Comparison of ENCODE assay signal across 7 cellular contexts in the genomic region with DNA sequence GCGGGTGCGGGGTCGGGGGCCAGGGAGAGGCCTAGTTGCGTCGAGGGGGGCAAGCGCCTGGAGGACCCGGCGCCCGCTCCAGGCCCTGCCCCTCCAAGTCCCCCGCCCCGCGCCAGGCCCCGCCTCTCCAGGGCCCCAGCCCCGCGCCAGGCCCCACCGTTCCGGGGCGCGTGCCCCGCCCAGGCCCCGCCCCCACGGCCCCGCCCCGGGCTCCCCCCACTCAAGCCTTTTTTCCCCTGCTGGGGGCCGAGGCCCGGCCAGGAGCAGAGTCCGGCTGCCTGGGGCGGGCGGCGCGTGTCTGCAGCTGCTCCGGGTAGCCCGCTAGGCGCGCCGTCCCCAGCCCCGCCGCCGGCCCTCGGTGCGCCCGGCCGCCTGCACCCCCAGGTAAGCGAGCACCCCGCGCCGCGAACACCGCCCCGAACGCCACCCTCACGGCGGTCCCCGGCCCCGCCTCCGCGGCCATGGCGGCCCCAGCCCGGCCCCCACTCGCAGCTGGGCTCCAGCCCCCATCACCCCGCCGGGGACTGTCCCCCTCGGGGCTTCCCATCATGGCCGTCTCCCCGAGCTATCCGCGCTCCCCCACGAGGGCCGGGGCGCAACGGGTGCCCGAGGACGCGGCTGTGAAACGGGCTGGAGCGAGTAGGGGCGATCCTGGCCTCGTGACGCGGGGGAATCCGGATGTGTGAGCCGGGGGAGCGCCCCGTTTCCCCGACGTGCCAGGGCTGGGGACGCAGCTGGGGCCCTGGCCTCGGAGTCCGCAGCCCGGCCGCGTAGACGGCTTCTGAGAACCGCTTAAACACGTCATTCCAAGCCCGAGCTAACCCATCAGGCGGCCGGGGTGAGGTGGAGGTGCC. TPM values are rescaled to one million over a fixed set of nuclear protein-coding genes. Genes with fewer than 3 reads are reported as not detected.
A peak's percentile ranks its signal among the peaks of the same experiment; 100 is the strongest.
DNase-seq lines count a peak whose midpoint lies in the region; ATAC-seq and TF ChIP-seq lines count a peak whose summit lies in the region.

A gene with protein sequence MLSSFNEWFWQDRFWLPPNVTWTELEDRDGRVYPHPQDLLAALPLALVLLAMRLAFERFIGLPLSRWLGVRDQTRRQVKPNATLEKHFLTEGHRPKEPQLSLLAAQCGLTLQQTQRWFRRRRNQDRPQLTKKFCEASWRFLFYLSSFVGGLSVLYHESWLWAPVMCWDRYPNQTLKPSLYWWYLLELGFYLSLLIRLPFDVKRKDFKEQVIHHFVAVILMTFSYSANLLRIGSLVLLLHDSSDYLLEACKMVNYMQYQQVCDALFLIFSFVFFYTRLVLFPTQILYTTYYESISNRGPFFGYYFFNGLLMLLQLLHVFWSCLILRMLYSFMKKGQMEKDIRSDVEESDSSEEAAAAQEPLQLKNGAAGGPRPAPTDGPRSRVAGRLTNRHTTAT (plus strand): TSS at position 260 of the 854 bp plus-strand sequence. CDS start 41,707 bp downstream, outside the sequence.

- peak; percentile 86 for DNase-seq in NCI-H774 (lab: John Stamatoyannopoulos, UW)
- DNase-seq in activated T-cell treated with anti-CD3 and anti-CD28 coated beads for 24 hours (ENCODE audit: low read depth) = peak; percentile 66
- DNase-seq in epithelial cell of esophagus (ENCODE audit: low read depth) = no peak
- peak; percentile 60 to 85 (median 83) for DNase-seq in mucosa of descending colon
- DNase-seq in stimulated activated CD8-positive, alpha-beta memory T cell treated with anti-CD3 and anti-CD28 coated beads, Interleukin-4, amount 100 ng/mL, for 1 hour (ENCODE audit: low read depth in 2 of 2, low spot score in 1 of 2) = peak; percentile 49 to 60

- H3K36me3 ChIP-seq in mucosa of descending colon (ENCODE audit: low read depth) = no peaks in the 10 kb centered on the region

- H3K4me1 ChIP-seq in mucosa of descending colon (ENCODE audit: low read depth) = peaks cover 9% of the 10 kb centered on the region

- no peaks in the 10 kb centered on the region for H3K9me3 ChIP-seq in mucosa of descending colon

- intact Hi-C loops in mucosa of descending colon (cut with DNase I, micrococcal nuclease) = no loop called here

- ATAC-seq in GM18517 (IDR thresholded peaks at IDR 0.05; ENCODE audit: unreplicated experiment) (peak; percentile 66), HG02884 (IDR thresholded peaks at IDR 0.05; ENCODE audit: unreplicated experiment) (peak; percentile 46), mucosa of descending colon (peak; percentile 87)

- TF ChIP-seq CTCF in epithelial cell of esophagus (IDR thresholded peaks at IDR 0.05; ENCODE audit: insufficient read depth, low read depth, low read length, missing control alignments) (no peak), mucosa of descending colon (IDR thresholded peaks at IDR 0.05) (no peak)

- H3K4me3 ChIP-seq in epithelial cell of esophagus (ENCODE audit: low read length) = peak within 1 kb of the TSS; percentile 10
- H3K4me3 ChIP-seq in mucosa of descending colon = peak within 1 kb of the TSS; percentile 28

RNA-seq across cellular contexts. Expression of the gene that starts here (rescaled TPM):
- total RNA-seq in mucosa of descending colon = 10 to 100 TPM in 1 of 3 donors, 1 to 10 TPM in 2; 3.1 to 37.1 (median 4.2) TPM
